Comparison of ENCODE assay signal across 27 cellular contexts in the genomic region with DNA sequence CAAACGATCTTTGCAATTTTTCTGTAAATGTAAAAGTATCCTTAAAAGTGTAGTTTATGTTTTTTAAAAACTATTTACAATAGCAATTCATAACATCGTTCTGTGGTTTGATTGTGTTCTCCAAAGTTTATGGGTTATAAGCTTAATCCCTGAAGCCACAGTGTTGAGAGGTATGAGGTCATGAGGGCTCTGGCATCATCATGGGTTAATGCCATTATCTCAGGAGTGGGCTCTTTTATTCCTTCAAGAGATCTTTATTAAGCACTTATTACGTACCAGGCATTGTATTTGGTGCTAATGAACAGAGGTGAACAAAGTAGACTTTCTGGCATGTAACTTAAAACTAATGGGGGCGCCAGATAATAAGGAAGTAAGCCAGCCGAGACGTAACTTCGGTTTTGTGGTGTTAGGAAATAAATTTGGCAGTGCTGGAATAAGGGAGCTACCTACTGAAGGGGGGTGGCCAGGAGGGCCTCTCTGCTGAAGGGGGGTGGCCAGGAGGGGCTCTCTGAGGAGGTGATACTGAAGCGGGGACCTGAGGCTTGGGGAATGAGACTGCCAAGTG.
DNase-seq lines count a peak whose midpoint lies in the region; ATAC-seq, FAIRE-seq and TF ChIP-seq lines count a peak whose summit lies in the region.
"Had no signal": no experiment of that assay in that cellular context is flagged by ENCODE, and none has a peak within 500 bp of the region (broad histone marks: within the 10 kb centered on the region; RNA-seq: fewer than 3 reads in every experiment).

No MANE protein-coding gene starts in this region.

- no peak overlapping the region for H2AFZ ChIP-seq in GM23338

- H3K4me2 ChIP-seq in GM23338: no peak overlapping the region

- peak overlapping the region; percentile 55; the same call in 1 of the 2 replicates for H3K27ac ChIP-seq in GM23338 (ENCODE audit: low read depth)
- no peak overlapping the region for H3K27ac ChIP-seq in ovary
- H3K27ac ChIP-seq: colonic mucosa, tibial artery had no signal

- DNase-seq in GM23338 (ENCODE audit: low spot score) (peak; percentile 43), MV-4-11 (lab: John Stamatoyannopoulos, UW) (peak; percentile 43), lung microvascular endothelial cell (ENCODE audit: low read depth in 2 of 2) (peak; percentile 19 to 28), superior temporal gyrus (ENCODE audit: extremely low spot score) (no peak), ovary (no peak), medulla oblongata (ENCODE audit: extremely low spot score) (no peak), hepatic stellate cell (ENCODE audit: low spot score) (no peak)
- DNase-seq: activated naive CD4-positive, alpha-beta T cell treated with anti-CD3 and anti-CD28 coated beads, Interleukin-2, amount 50 U/mL, for 16 hours; activated T-cell treated with anti-CD3 and anti-CD28 coated beads, Interleukin-2, amount 50 U/mL, for 4 hours; CD4-positive, alpha-beta T cell; colonic mucosa; DMS153; GOT3; immature natural killer cell; IMR-90; left ventricle myocardium superior; MG63; NCI-H187; NCI-H774; nucleus accumbens; PC-3; SIG-M5; stimulated activated CD4-positive, alpha-beta T cell treated with anti-CD3 and anti-CD28 coated beads, Interleukin-2, amount 100 ng/mL, for 48 hours; stimulated activated naive CD4-positive, alpha-beta T cell treated with Interleukin-2 at 50 U/mL for 16 hours; T-helper 1 cell; tibial artery had no signal

- no peaks in the 10 kb centered on the region for H4K20me1 ChIP-seq in GM23338 (replicated peaks; ENCODE audit: insufficient read depth)

- no peak overlapping the region for H3K27ac Mint-ChIP-seq in GM23338
- H3K27ac Mint-ChIP-seq: CD4-positive, alpha-beta T cell had no signal

- peaks cover 15% of the 10 kb centered on the region; the same call in 2 of the 3 replicates for H3K36me3 Mint-ChIP-seq in GM23338 (ENCODE audit: low read depth)

- no peaks in the 10 kb centered on the region for H3K4me1 Mint-ChIP-seq in GM23338
- H3K4me1 Mint-ChIP-seq: immature natural killer cell had no signal

- H3K27me3 ChIP-seq in GM23338 (ENCODE audit: insufficient read depth): no peaks in the 10 kb centered on the region
- no peaks in the 10 kb centered on the region for H3K27me3 ChIP-seq in ovary
- H3K27me3 ChIP-seq: colonic mucosa, MG63, tibial artery had no signal

- no peaks in the 10 kb centered on the region for H3F3A ChIP-seq in GM23338 (replicated peaks; ENCODE audit: low read depth)

- H3K9me3 ChIP-seq in ovary: no peaks in the 10 kb centered on the region
- H3K9me3 ChIP-seq: colonic mucosa, MG63, tibial artery had no signal

- H3K4me1 ChIP-seq in GM23338 (ENCODE audit: insufficient read depth) (no peaks in the 10 kb centered on the region), ovary (ENCODE audit: insufficient read depth) (no peaks in the 10 kb centered on the region)
- H3K4me1 ChIP-seq: colonic mucosa had no signal

- H3K4me3 ChIP-seq in GM23338: no peak overlapping the region
- no peak overlapping the region for H3K4me3 ChIP-seq in ovary
- H3K4me3 ChIP-seq: colonic mucosa, MG63, tibial artery had no signal

- intact Hi-C loops in ovary (cut with DNase I): no loop called here

- H3K36me3 ChIP-seq in GM23338 (ENCODE audit: insufficient read depth) (0 out of 2 replicates have a peak, but pooled peaks cover under 1% of the 10 kb centered on the region), ovary (no peaks in the 10 kb centered on the region)
- H3K36me3 ChIP-seq: colonic mucosa, MG63 had no signal

- no peak overlapping the region for H3K4me3 Mint-ChIP-seq in GM23338
- H3K4me3 Mint-ChIP-seq: activated T-cell treated with anti-CD3 and anti-CD28 coated beads, Interleukin-2, amount 50 U/mL, for 4 hours; CD4-positive, alpha-beta T cell; immature natural killer cell had no signal

- WGBS in ovary, 3 donors: 55 to 56% (median 56%) methylated on average over 8 of the region's 8 CpGs

- TF ChIP-seq POLR2A in ovary (IDR thresholded peaks at IDR 0.05): no peak

- peak; percentile 36 for FAIRE-seq in colon (lab: Jason Lieb, UNC)

- H3K9me3 Mint-ChIP-seq in GM23338: no peaks in the 10 kb centered on the region
- H3K9me3 Mint-ChIP-seq: activated T-cell treated with anti-CD3 and anti-CD28 coated beads, Interleukin-2, amount 50 U/mL, for 4 hours; CD4-positive, alpha-beta T cell; immature natural killer cell had no signal

- H3K27me3 Mint-ChIP-seq in GM23338 (ENCODE audit: insufficient read depth, low read depth, poor library complexity): peaks cover 1% of the 10 kb centered on the region
- H3K27me3 Mint-ChIP-seq: CD4-positive, alpha-beta T cell had no signal

- peak; percentile 40 to 52; a peak in 3 of 4 replicates for TF ChIP-seq CTCF in GM23338 (conservative IDR thresholded peaks at IDR 0.05; ENCODE audit: low read depth in 2 of 2)
- TF ChIP-seq CTCF in ovary (IDR thresholded peaks at IDR 0.05): no peak

- H3K9me2 ChIP-seq in GM23338 (ENCODE audit: insufficient read depth): no peaks in the 10 kb centered on the region

- H3K79me2 ChIP-seq in GM23338 (replicated peaks; ENCODE audit: insufficient read depth): no peaks in the 10 kb centered on the region

- TF ChIP-seq EP300 in ovary (IDR thresholded peaks at IDR 0.05): no peak

- no peak for ATAC-seq in GM23338
- ATAC-seq: activated T-cell treated with anti-CD3 and anti-CD28 coated beads, Interleukin-2, amount 50 U/mL, for 4 hours; left ventricle myocardium superior; PC-3 had no signal

TF ChIP-seq in GM23338, 12 proteins besides CTCF, POLR2A, EP300 and RAD21:
- TF ChIP-seq, protein P1, sequence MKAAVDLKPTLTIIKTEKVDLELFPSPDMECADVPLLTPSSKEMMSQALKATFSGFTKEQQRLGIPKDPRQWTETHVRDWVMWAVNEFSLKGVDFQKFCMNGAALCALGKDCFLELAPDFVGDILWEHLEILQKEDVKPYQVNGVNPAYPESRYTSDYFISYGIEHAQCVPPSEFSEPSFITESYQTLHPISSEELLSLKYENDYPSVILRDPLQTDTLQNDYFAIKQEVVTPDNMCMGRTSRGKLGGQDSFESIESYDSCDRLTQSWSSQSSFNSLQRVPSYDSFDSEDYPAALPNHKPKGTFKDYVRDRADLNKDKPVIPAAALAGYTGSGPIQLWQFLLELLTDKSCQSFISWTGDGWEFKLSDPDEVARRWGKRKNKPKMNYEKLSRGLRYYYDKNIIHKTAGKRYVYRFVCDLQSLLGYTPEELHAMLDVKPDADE (IDR thresholded peaks at IDR 0.05): no peak

Comparison
In these comparisons a context has a peak if more than half of its experiments do, and no peak if none do; other contexts are left out.
1. DNase-seq: peak in GM23338 (single experiment), MV-4-11 (single experiment) and lung microvascular endothelial cell (2 of 2); none in superior temporal gyrus (single experiment), ovary (0 of 5), medulla oblongata (single experiment) and hepatic stellate cell (single experiment).
2. CTCF ChIP-seq: peak in GM23338 (2 of 2); none in ovary (0 of 3).